Comparison of ENCODE assay signal across 1 cellular context in the genomic region with DNA sequence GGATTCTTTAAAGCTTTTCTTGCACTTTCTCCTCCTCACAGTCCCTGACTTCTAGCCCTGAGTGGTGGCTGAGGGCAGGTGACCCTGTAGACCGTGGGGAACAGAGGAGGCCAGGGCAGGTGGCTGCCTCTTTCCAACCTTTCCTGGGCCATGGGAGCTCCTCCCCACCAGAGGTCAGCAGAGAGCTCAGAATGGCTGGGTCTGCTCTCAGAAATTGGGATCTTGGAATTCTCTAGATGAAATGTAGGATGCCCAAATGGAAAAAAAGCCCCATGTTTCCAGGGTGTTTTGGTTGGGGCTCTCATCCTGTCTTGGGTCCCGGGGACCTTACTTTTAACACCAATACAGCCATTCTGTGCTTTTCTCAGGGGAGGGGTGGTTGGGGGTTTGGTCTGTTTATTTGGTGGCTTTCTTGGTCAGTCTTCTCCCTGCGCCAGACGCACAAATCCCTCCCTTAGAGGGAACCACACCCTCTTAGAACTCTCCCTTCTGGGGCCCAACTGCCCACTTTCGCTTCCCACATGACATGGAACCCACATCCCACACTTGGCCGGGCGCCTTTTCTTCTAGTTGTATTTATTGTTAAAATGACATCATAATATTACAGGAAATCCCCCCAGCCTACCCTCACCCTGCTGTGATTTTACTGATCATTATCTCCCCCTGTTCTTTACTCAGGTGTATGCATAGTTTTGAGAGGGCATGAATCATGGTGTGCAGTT.
A peak's percentile ranks its signal among the peaks of the same experiment; 100 is the strongest.
TF ChIP-seq lines count a peak whose summit lies in the region.

No MANE protein-coding gene starts in this region.

TF ChIP-seq in HepG2, 621 proteins besides CTCF, POLR2A, EP300 and RAD21 (continued from another document and continues in another):
- no peak for TF ChIP-seq ZNF609 (CRISPR knock-in tag; IDR thresholded peaks at IDR 0.05; ENCODE audit: borderline replicate concordance)
- no peak for TF ChIP-seq HES4 (CRISPR knock-in tag; IDR thresholded peaks at IDR 0.05; ENCODE audit: borderline replicate concordance)
- no peak for TF ChIP-seq MZF1 (CRISPR knock-in tag; IDR thresholded peaks at IDR 0.05; ENCODE audit: borderline replicate concordance)
- TF ChIP-seq NCOR1 (IDR thresholded peaks at IDR 0.05; ENCODE audit: borderline replicate concordance, low read length) = no peak
- TF ChIP-seq HNRNPUL1 (IDR thresholded peaks at IDR 0.05; ENCODE audit: low read depth, low read length) = no peak
- TF ChIP-seq CCDC6 (CRISPR knock-in tag; IDR thresholded peaks at IDR 0.05) = no peak
- no peak for TF ChIP-seq SNAPC5 (CRISPR knock-in tag; IDR thresholded peaks at IDR 0.05; ENCODE audit: borderline replicate concordance)
- TF ChIP-seq ZBTB14 (CRISPR knock-in tag; IDR thresholded peaks at IDR 0.05) = no peak
- TF ChIP-seq KLF16 (CRISPR knock-in tag; IDR thresholded peaks at IDR 0.05) = no peak
- no peak for TF ChIP-seq DPF2 (CRISPR knock-in tag; IDR thresholded peaks at IDR 0.05; ENCODE audit: borderline replicate concordance, low read depth)
- no peak for TF ChIP-seq ZNF281 (CRISPR knock-in tag; IDR thresholded peaks at IDR 0.05; ENCODE audit: borderline replicate concordance)
- TF ChIP-seq NFATC3 (CRISPR knock-in tag; IDR thresholded peaks at IDR 0.05) = 0 out of 2 replicates have a peak, but pooled peaks have one; percentile 52
- no peak for TF ChIP-seq ZNF3 (CRISPR knock-in tag; IDR thresholded peaks at IDR 0.05)
- TF ChIP-seq ZGPAT (CRISPR knock-in tag; IDR thresholded peaks at IDR 0.05) = 0 out of 2 replicates have a peak, but pooled peaks have one; percentile 19
- TF ChIP-seq TCF12 (IDR thresholded peaks at IDR 0.05) = no peak
- no peak for TF ChIP-seq TCF12 (CRISPR knock-in tag; IDR thresholded peaks at IDR 0.05)
- no peak for TF ChIP-seq ZNF234 (CRISPR knock-in tag; conservative IDR thresholded peaks at IDR 0.05)
- TF ChIP-seq ZNF615 (CRISPR knock-in tag; IDR thresholded peaks at IDR 0.05; ENCODE audit: borderline replicate concordance) = no peak
- no peak; the same call in 1 of the 2 replicates for TF ChIP-seq POGK (CRISPR knock-in tag; conservative IDR thresholded peaks at IDR 0.05)
- TF ChIP-seq, protein P1, sequence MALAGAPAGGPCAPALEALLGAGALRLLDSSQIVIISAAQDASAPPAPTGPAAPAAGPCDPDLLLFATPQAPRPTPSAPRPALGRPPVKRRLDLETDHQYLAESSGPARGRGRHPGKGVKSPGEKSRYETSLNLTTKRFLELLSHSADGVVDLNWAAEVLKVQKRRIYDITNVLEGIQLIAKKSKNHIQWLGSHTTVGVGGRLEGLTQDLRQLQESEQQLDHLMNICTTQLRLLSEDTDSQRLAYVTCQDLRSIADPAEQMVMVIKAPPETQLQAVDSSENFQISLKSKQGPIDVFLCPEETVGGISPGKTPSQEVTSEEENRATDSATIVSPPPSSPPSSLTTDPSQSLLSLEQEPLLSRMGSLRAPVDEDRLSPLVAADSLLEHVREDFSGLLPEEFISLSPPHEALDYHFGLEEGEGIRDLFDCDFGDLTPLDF (CRISPR knock-in tag; IDR thresholded peaks at IDR 0.05) = no peak
- no peak for TF ChIP-seq RBFOX2 (IDR thresholded peaks at IDR 0.05; ENCODE audit: low read depth, low read length)
- TF ChIP-seq TERF1 (CRISPR knock-in tag; IDR thresholded peaks at IDR 0.05) = no peak
- TF ChIP-seq, protein P2, sequence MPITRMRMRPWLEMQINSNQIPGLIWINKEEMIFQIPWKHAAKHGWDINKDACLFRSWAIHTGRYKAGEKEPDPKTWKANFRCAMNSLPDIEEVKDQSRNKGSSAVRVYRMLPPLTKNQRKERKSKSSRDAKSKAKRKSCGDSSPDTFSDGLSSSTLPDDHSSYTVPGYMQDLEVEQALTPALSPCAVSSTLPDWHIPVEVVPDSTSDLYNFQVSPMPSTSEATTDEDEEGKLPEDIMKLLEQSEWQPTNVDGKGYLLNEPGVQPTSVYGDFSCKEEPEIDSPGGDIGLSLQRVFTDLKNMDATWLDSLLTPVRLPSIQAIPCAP (CRISPR knock-in tag; IDR thresholded peaks at IDR 0.05; ENCODE audit: low read depth) = no peak
- no peak for TF ChIP-seq NR1H2 (CRISPR knock-in tag; IDR thresholded peaks at IDR 0.05; ENCODE audit: borderline replicate concordance, low read depth)
- TF ChIP-seq DDIT3 (CRISPR knock-in tag; IDR thresholded peaks at IDR 0.05) = no peak
- TF ChIP-seq MAF1 (CRISPR knock-in tag; IDR thresholded peaks at IDR 0.05; ENCODE audit: borderline replicate concordance) = no peak
- TF ChIP-seq, protein P3, sequence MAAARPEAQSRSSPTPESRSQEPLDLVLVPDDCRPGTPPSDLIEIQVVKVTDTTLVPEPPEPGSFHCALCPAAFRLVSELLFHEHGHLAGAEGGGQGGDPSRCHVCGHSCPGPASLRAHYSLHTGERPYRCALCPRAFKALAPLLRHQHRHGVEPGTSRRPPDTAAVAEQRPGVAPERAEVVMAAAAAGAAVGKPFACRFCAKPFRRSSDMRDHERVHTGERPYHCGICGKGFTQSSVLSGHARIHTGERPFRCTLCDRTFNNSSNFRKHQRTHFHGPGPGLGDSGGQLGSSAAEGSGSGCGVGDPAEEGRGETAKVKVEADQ (CRISPR knock-in tag; IDR thresholded peaks at IDR 0.05; ENCODE audit: borderline replicate concordance) = 0 out of 2 replicates have a peak, but pooled peaks have one; percentile 33
- no peak for TF ChIP-seq SP5 (CRISPR knock-in tag; IDR thresholded peaks at IDR 0.05; ENCODE audit: borderline replicate concordance, low read depth)
- TF ChIP-seq ZNF572 (CRISPR knock-in tag; IDR thresholded peaks at IDR 0.05) = no peak
- TF ChIP-seq, protein P4, sequence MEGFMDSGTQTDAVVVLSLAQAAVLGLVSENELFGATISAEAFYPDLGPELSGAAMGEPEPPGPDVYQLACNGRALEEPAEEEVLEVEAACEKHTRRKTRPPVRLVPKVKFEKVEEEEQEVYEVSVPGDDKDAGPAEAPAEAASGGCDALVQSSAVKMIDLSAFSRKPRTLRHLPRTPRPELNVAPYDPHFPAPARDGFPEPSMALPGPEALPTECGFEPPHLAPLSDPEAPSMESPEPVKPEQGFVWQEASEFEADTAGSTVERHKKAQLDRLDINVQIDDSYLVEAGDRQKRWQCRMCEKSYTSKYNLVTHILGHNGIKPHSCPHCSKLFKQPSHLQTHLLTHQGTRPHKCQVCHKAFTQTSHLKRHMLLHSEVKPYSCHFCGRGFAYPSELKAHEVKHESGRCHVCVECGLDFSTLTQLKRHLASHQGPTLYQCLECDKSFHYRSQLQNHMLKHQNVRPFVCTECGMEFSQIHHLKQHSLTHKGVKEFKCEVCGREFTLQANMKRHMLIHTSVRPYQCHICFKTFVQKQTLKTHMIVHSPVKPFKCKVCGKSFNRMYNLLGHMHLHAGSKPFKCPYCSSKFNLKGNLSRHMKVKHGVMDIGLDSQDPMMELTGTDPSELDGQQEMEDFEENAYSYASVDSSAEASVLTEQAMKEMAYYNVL (CRISPR knock-in tag; IDR thresholded peaks at IDR 0.05; ENCODE audit: borderline replicate concordance) = no peak
- no peak for TF ChIP-seq ZNF326 (CRISPR knock-in tag; IDR thresholded peaks at IDR 0.05; ENCODE audit: borderline replicate concordance)
- TF ChIP-seq ZNF570 (CRISPR knock-in tag; IDR thresholded peaks at IDR 0.05; ENCODE audit: borderline replicate concordance) = no peak
- TF ChIP-seq SSRP1 (CRISPR knock-in tag; IDR thresholded peaks at IDR 0.05) = no peak
- TF ChIP-seq ZNF816 (CRISPR knock-in tag; IDR thresholded peaks at IDR 0.05; ENCODE audit: borderline replicate concordance) = no peak
- TF ChIP-seq ERF (CRISPR knock-in tag; IDR thresholded peaks at IDR 0.05) = peak; percentile 48; the same call in 1 of the 2 replicates
- TF ChIP-seq ZKSCAN1 (IDR thresholded peaks at IDR 0.05; ENCODE audit: low read length) = no peak; the same call in 1 of the 2 replicates
- no peak for TF ChIP-seq AGO1 (IDR thresholded peaks at IDR 0.05; ENCODE audit: low read depth, low read length, poor library complexity, severe bottlenecking)
